Comparison of ENCODE assay signal across 8 cellular contexts in the genomic region with DNA sequence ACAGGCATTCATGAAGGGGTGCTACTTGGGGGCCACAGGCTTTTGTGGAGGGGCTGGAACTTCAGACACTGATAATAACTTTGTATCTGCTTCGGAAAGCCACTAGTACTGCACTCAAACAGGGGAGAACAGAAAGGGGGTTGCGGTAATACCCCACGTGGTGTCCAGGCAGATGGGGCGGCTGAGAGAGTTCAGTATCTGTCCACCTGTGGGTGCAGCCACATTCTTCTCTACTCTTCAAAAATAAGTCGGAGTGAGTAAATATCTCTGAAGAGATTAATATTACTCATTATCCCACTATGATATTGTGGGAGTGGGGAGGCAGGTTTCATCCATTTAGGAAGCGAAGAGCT.
DNase-seq lines count a peak whose midpoint lies in the region; ATAC-seq, FAIRE-seq and TF ChIP-seq lines count a peak whose summit lies in the region.

No MANE protein-coding gene starts in this region.

- no TSS peak for BruUV-seq in HCT116 (replicated peaks; lab: Mats Ljungman, UMichigan)

- H3K9me3 ChIP-seq in HCT116 (ENCODE audit: control insufficient read depth in 1 of 2, insufficient read depth in 1 of 2, low read depth in 1 of 2, low read length in 2 of 2), result no peaks in the 10 kb centered on the region
- H3K9me3 ChIP-seq in body of pancreas, result no peaks in the 10 kb centered on the region

- H3K9me2 ChIP-seq in HCT116 (ENCODE audit: insufficient read depth), result no peaks in the 10 kb centered on the region

- H3K4me1 ChIP-seq in ACC112 (ENCODE audit: control insufficient read depth, insufficient read depth, low read length, unreplicated experiment) (peaks cover 28% of the 10 kb centered on the region), HCT116 (ENCODE audit: control insufficient read depth in 1 of 2, insufficient read depth in 2 of 2, low read length in 2 of 2) (peaks cover 46 to 60% of the 10 kb centered on the region in 2 experiments), body of pancreas (peaks cover 65% of the 10 kb centered on the region)

- no peaks in the 10 kb centered on the region for H4K20me1 ChIP-seq in HCT116 (ENCODE audit: insufficient read depth)

- H3K4me2 ChIP-seq in HCT116 (ENCODE audit: low read length), result peak overlapping the region; percentile 88

- DNase-seq in HCT116 (ENCODE audit: low read depth, low spot score), result no peak
- DNase-seq in body of pancreas, result no peak
- DNase-seq in omental fat pad (ENCODE audit: low spot score), result no peak
- no peak for DNase-seq in HTR-8/SVneo (ENCODE audit: insufficient read length, low spot score)
- DNase-seq in activated CD4-positive, alpha-beta T cell treated with anti-CD3 and anti-CD28 coated beads, Interleukin-2, amount 50 U/mL, for 48 hours, result no peak
- DNase-seq in NCI-H748 (lab: John Stamatoyannopoulos, UW; ENCODE audit: unreplicated experiment), result no peak

- TF ChIP-seq RAD21 in HCT116 (IDR thresholded peaks at IDR 0.05; ENCODE audit: low read depth), result no peak

- H3K27ac ChIP-seq in ACC112 (ENCODE audit: low read depth, low read length), result no peak overlapping the region
- peak overlapping the region; percentile 21; the same call in 1 of the 2 replicates for H3K27ac ChIP-seq in HCT116 (ENCODE audit: low read depth, low read length)
- H3K27ac ChIP-seq in body of pancreas, result peak overlapping the region; percentile 82 to 96 (median 94)

- H3K4me3 Mint-ChIP-seq in nephron, result peak overlapping the region; percentile 88 to 95 (median 89)

- no peaks in the 10 kb centered on the region for H3K79me2 ChIP-seq in ACC112 (ENCODE audit: control insufficient read depth, insufficient read depth, low read length, unreplicated experiment)
- no peaks in the 10 kb centered on the region for H3K79me2 ChIP-seq in HCT116 (ENCODE audit: insufficient read depth, low read length)

- POLR2A ChIA-PET in HCT116 (lab: Charles Lee), result interaction anchor here (0.7 kb wide), 1 partner anchor 102 kb away, joined by 5 read pairs; the partner anchor contains the start of gene SSBP2

- ATAC-seq in HCT116 (0 out of 2 replicates have a peak, but pooled peaks have one; percentile 10), body of pancreas (no peak), omental fat pad (ENCODE audit: low FRiP score) (no peak)

- H3K9ac ChIP-seq in HCT116 (ENCODE audit: low read length), result 0 out of 2 replicates have a peak overlapping the region, but pooled peaks have one; percentile 29

- TF ChIP-seq CTCF in HCT116 (IDR thresholded peaks at IDR 0.05 in 2 of 3, conservative IDR thresholded peaks at IDR 0.05 in 1 of 3; ENCODE audit: borderline replicate concordance in 1 of 3, insufficient read depth in 1 of 3, low read depth in 2 of 3, low read length in 2 of 3) (no peak), body of pancreas (IDR thresholded peaks at IDR 0.05) (no peak), nephron (IDR thresholded peaks at IDR 0.05; ENCODE audit: unreplicated experiment in 3 of 3) (no peak), omental fat pad (IDR thresholded peaks at IDR 0.05) (no peak)

- TF ChIP-seq POLR2A in HCT116 (IDR thresholded peaks at IDR 0.05; ENCODE audit: borderline replicate concordance, extremely low read depth, insufficient read depth, insufficient read length), result no peak
- TF ChIP-seq POLR2A in body of pancreas (IDR thresholded peaks at IDR 0.05), result no peak

- no peak for FAIRE-seq in HTR-8/SVneo (lab: Jason Lieb, UNC)

- H3K9me3 Mint-ChIP-seq in nephron, result no peaks in the 10 kb centered on the region

- RAD21 ChIA-PET in HCT116 (lab: Charles Lee; ENCODE audit: low non-redundant PET in 1 of 2, low total read pairs in 2 of 2, uncharacterized antibody in 2 of 2, unreplicated experiment in 2 of 2), result no interaction called here

- 47 to 52% methylated on average over 6 of the region's 6 CpGs for WGBS in body of pancreas, 2 donors

- H3K27me3 Mint-ChIP-seq in nephron (ENCODE audit: low read depth), result no peaks in the 10 kb centered on the region

- intact Hi-C loops in HCT116 (cut with micrococcal nuclease), result loop anchor here (5.0 kb wide), 1 partner anchor 426 kb away; no protein-coding TSS in a partner anchor
- intact Hi-C loops in body of pancreas (cut with DNase I), result loop anchor here (5.0 kb wide), 1 partner anchor 101 kb away; the partner anchor contains the start of gene SSBP2

- peaks cover 90% of the 10 kb centered on the region for H3K4me1 Mint-ChIP-seq in nephron

- H2AFZ ChIP-seq in ACC112 (ENCODE audit: low read length, unreplicated experiment) (no peak overlapping the region), HCT116 (ENCODE audit: low read depth, low read length, poor library complexity, severe bottlenecking) (peak overlapping the region; percentile 88)

- H3K36me3 ChIP-seq in ACC112 (ENCODE audit: insufficient read depth, low read length) (no peaks in the 10 kb centered on the region), HCT116 (ENCODE audit: control insufficient read depth in 1 of 2, insufficient read depth in 2 of 2, low read length in 2 of 2) (no peaks in the 10 kb centered on the region), body of pancreas (replicated peaks in 1 of 2; ENCODE audit: insufficient read depth in 1 of 2, low read depth in 2 of 2) (no peaks in the 10 kb centered on the region)

- H3K27me3 ChIP-seq in ACC112 (ENCODE audit: insufficient read depth, low read length) (no peaks in the 10 kb centered on the region), HCT116 (ENCODE audit: insufficient read depth, low read length) (no peaks in the 10 kb centered on the region), body of pancreas (no peaks in the 10 kb centered on the region)

- H3K4me3 ChIP-seq in ACC112 (ENCODE audit: low read depth, low read length), result peak overlapping the region; percentile 72; the same call in 1 of the 2 replicates
- peak overlapping the region; percentile 42 to 58 for H3K4me3 ChIP-seq in HCT116 (replicated peaks in 1 of 2; ENCODE audit: low read depth in 1 of 2, low read length in 2 of 2)
- no peak overlapping the region for H3K4me3 ChIP-seq in body of pancreas

- H3K27ac Mint-ChIP-seq in nephron, result peak overlapping the region; percentile 100

- no peaks in the 10 kb centered on the region for H3K36me3 Mint-ChIP-seq in nephron (ENCODE audit: low read depth)

- CTCF ChIA-PET in HCT116 (lab: Charles Lee), result interaction anchor here (1.8 kb wide), 1 partner anchor 97 kb away, joined by 6 read pairs; no protein-coding TSS in a partner anchor

TF ChIP-seq in HCT116, 20 proteins besides CTCF, POLR2A, EP300 and RAD21:
- TF ChIP-seq ZFX (IDR thresholded peaks at IDR 0.05) (no peak), SIN3A (IDR thresholded peaks at IDR 0.05; ENCODE audit: low read depth) (no peak), POLR2AphosphoS5 (IDR thresholded peaks at IDR 0.05; ENCODE audit: low read depth, low read length) (no peak), TCF7L2 (IDR thresholded peaks at IDR 0.05; ENCODE audit: borderline replicate concordance, extremely low read depth, insufficient read depth, insufficient read length) (no peak)

Comparison
In these comparisons a context has a peak if more than half of its experiments do, and no peak if none do; other contexts are left out.
1. H3K4me3 ChIP-seq: peak in ACC112 (single experiment) and HCT116 (2 of 2); none in body of pancreas (0 of 2).